In genomic region chr6:166806962-166807757, GRCh38 we compare ENCODE assay signal across 27 cellular contexts.
"Had no signal": no experiment of that assay in that cellular context is flagged by ENCODE, and none has a peak within 500 bp of the region (broad histone marks: within the 10 kb centered on the region; RNA-seq: fewer than 3 reads in every experiment).

No MANE protein-coding gene starts in this region.

- DNase-seq: naive thymus-derived CD8-positive, alpha-beta T cell; nephron progenitor cell; nucleus accumbens; ovary; posterior cingulate gyrus; psoas muscle; right cardiac atrium; spleen; stimulated activated CD4-positive, alpha-beta T cell treated with anti-CD3 and anti-CD28 coated beads, Interleukin-12 subunit alpha, Interleukin-12 subunit beta, amount 100 ng/mL, for 4 hours; stimulated activated CD4-positive, alpha-beta T cell treated with anti-CD3 and anti-CD28 coated beads, Interleukin-1b, Interleukin-23, amount 100 ng/mL, for 48 hours; stimulated activated CD4-positive, alpha-beta T cell treated with anti-CD3 and anti-CD28 coated beads, Interleukin-4, amount 100 ng/mL, for 1 hour; stimulated activated CD4-positive, alpha-beta T cell treated with anti-CD3 and anti-CD28 coated beads, Interleukin-4, amount 100 ng/mL, for 4 hours; stimulated activated CD8-positive, alpha-beta memory T cell treated with anti-CD3 and anti-CD28 coated beads, Interleukin-4, amount 100 ng/mL, for 48 hours; stimulated activated naive CD4-positive, alpha-beta T cell; stimulated activated naive CD8-positive, alpha-beta T cell treated with anti-CD3 and anti-CD28 coated beads, Interleukin-15, amount 100 ng/mL, for 72 hours; stimulated activated naive CD8-positive, alpha-beta T cell treated with anti-CD3 and anti-CD28 coated beads, Interleukin-15, Interleukin-2, amounts not matched to agents 100 U/mL and 50 U/mL, for 24 hours; substantia nigra; testis; tibial artery; transverse colon; upper lobe of right lung; uterus had no signal

- H3K79me2 ChIP-seq: parathyroid adenoma had no signal

- H3K27me3 ChIP-seq: neutrophil, ovary, spleen, suprapubic skin, testis, tibial artery, transverse colon, upper lobe of right lung, uterus had no signal

- H3K9me3 ChIP-seq: ovary, testis, uterus had no signal

- H3K4me3 ChIP-seq: ovary, psoas muscle, skin epidermis, smooth muscle cell, spleen, suprapubic skin, testis, tibial artery, transverse colon, upper lobe of right lung, uterus had no signal

- H3K27ac ChIP-seq: neutrophil, ovary, parathyroid adenoma, psoas muscle, skin epidermis, spleen, suprapubic skin, testis, tibial artery, transverse colon, upper lobe of right lung, uterus had no signal

- H3K4me1 ChIP-seq: parathyroid adenoma, psoas muscle, spleen, suprapubic skin, testis, tibial artery, transverse colon, upper lobe of right lung, uterus had no signal

- H3K36me3 ChIP-seq: neutrophil, ovary, suprapubic skin, tibial artery, transverse colon, upper lobe of right lung, uterus had no signal

- H3K4me2 ChIP-seq: smooth muscle cell had no signal

- H2AFZ ChIP-seq: parathyroid adenoma had no signal
